Comparison of ENCODE assay signal across 22 cellular contexts in genomic region chr11:70549796-70550195, GRCh38.
A peak's percentile ranks its signal among the peaks of the same experiment; 100 is the strongest.
DNase-seq lines count a peak whose midpoint lies in the region; ATAC-seq, FAIRE-seq and TF ChIP-seq lines count a peak whose summit lies in the region.
"Had no signal": no experiment of that assay in that cellular context is flagged by ENCODE, and none has a peak within 500 bp of the region (broad histone marks: within the 10 kb centered on the region; RNA-seq: fewer than 3 reads in every experiment).

No MANE protein-coding gene starts in this region.

- no peaks in the 10 kb centered on the region for H4K20me1 ChIP-seq in osteoblast (ENCODE audit: insufficient read depth, low read length)

- intact Hi-C loops in Right ventricle myocardium superior (cut with DNase I), result no loop called here
- intact Hi-C loops in kidney (cut with DNase I), result no loop called here
- intact Hi-C loops in spleen (cut with DNase I; ENCODE audit: low total_unique reads), result no loop called here

- no peak overlapping the region for H3K4me2 ChIP-seq in osteoblast (ENCODE audit: insufficient read depth, low read length)
- H3K4me2 ChIP-seq: A549; BLaER1 treated with 17β-estradiol and CSF1 and Interleukin-3, amounts not matched to agents 10 nM and 100 nM had no signal

- no peaks in the 10 kb centered on the region for H3K9me3 ChIP-seq in right atrium auricular region
- H3K9me3 ChIP-seq in kidney (ENCODE audit: control insufficient read depth in 1 of 2, low read length in 2 of 2), result no peaks in the 10 kb centered on the region
- H3K9me3 ChIP-seq in osteoblast (ENCODE audit: low read depth, low read length), result no peaks in the 10 kb centered on the region
- no peaks in the 10 kb centered on the region for H3K9me3 ChIP-seq in spleen
- H3K9me3 ChIP-seq: A549; BLaER1 treated with 17β-estradiol and CSF1 and Interleukin-3, amounts not matched to agents 10 nM and 100 nM; Caco-2 had no signal

- H3K4me1 ChIP-seq in right atrium auricular region (peaks cover 0 to 8% of the 10 kb centered on the region in 2 donors), kidney (ENCODE audit: control insufficient read depth in 1 of 2, insufficient read depth in 1 of 2, low read depth in 1 of 2, low read length in 2 of 2) (no peaks in the 10 kb centered on the region), osteoblast (ENCODE audit: insufficient read depth, low read length) (no peaks in the 10 kb centered on the region), spleen (peaks cover 0 to 9% (median 0%) of the 10 kb centered on the region in 6 donors)
- H3K4me1 ChIP-seq: A549, Caco-2 had no signal

- no peak for TF ChIP-seq CTCF in right atrium auricular region (IDR thresholded peaks at IDR 0.05)
- TF ChIP-seq CTCF in kidney (IDR thresholded peaks at IDR 0.05; ENCODE audit: borderline replicate concordance, extremely low read depth, insufficient read depth), result no peak
- no peak for TF ChIP-seq CTCF in osteoblast (IDR thresholded peaks at IDR 0.05; ENCODE audit: extremely low read depth, low read depth, low read length)
- TF ChIP-seq CTCF in spleen (IDR thresholded peaks at IDR 0.05 in 8 of 11, conservative IDR thresholded peaks at IDR 0.05 in 3 of 11), result no peak

- no peak overlapping the region for H3K27ac ChIP-seq in right atrium auricular region
- H3K27ac ChIP-seq in kidney (ENCODE audit: low read depth in 2 of 2, low read length in 2 of 2), result no peak overlapping the region
- no peak overlapping the region for H3K27ac ChIP-seq in osteoblast (ENCODE audit: low read depth, low read length)
- no peak overlapping the region for H3K27ac ChIP-seq in spleen
- H3K27ac ChIP-seq: 22Rv1; A549; BLaER1 treated with 17β-estradiol and CSF1 and Interleukin-3, amounts not matched to agents 10 nM and 100 nM; C4-2B had no signal

- WGBS in spleen, 5 donors, result 86 to 97% (median 90%) methylated on average over 5 to 11 of the region's 11 CpGs

- no peaks in the 10 kb centered on the region for H3K27me3 ChIP-seq in right atrium auricular region
- H3K27me3 ChIP-seq in osteoblast (ENCODE audit: insufficient read depth, low read length), result no peaks in the 10 kb centered on the region
- peaks cover 0 to 27% (median 0%) of the 10 kb centered on the region in 7 donors for H3K27me3 ChIP-seq in spleen (replicated peaks in 1 of 7)
- H3K27me3 ChIP-seq: BLaER1 treated with 17β-estradiol and CSF1 and Interleukin-3, amounts not matched to agents 10 nM and 100 nM had no signal

- no peak for FAIRE-seq in kidney (lab: Jason Lieb, UNC)
- no peak for FAIRE-seq in GM19239 (lab: Jason Lieb, UNC)
- FAIRE-seq: A549, D721Med, G401.6, GM12891 had no signal

- ATAC-seq in Right ventricle myocardium superior (ENCODE audit: poor library complexity), result no peak
- no peak for ATAC-seq in HG03571 (IDR thresholded peaks at IDR 0.05; ENCODE audit: unreplicated experiment)
- ATAC-seq: A549; CD8-positive, alpha-beta T cell had no signal

- no peaks in the 10 kb centered on the region for H3K36me3 ChIP-seq in right atrium auricular region
- H3K36me3 ChIP-seq in kidney (ENCODE audit: control insufficient read depth in 1 of 2, insufficient read depth in 2 of 2, low read length in 2 of 2), result no peaks in the 10 kb centered on the region
- no peaks in the 10 kb centered on the region for H3K36me3 ChIP-seq in osteoblast (ENCODE audit: insufficient read depth, low read length)
- H3K36me3 ChIP-seq in spleen, result no peaks in the 10 kb centered on the region
- H3K36me3 ChIP-seq: BLaER1 treated with 17β-estradiol and CSF1 and Interleukin-3, amounts not matched to agents 10 nM and 100 nM had no signal

- no peak for TF ChIP-seq POLR2A in spleen (IDR thresholded peaks at IDR 0.05)

- DNase-seq in Right ventricle myocardium superior, result peak; percentile 29
- no peak for DNase-seq in right atrium auricular region (ENCODE audit: low spot score)
- DNase-seq in kidney, result peak; percentile 55
- peak; percentile 45 for DNase-seq in osteoblast (ENCODE audit: insufficient read length, low spot score, missing footprints)
- DNase-seq in spleen, result peak; percentile 61
- DNase-seq in GM19239 (ENCODE audit: insufficient read length, low spot score), result no peak
- DNase-seq in amniotic stem cell (lab: John Stamatoyannopoulos, UW), result no peak
- DNase-seq: AML-193; Caco-2; Calu3; CD4-positive, alpha-beta T cell; CD8-positive, alpha-beta T cell; DMS79 treated with DMSO at 0.1 percent for 48 hours; GF-D8 had no signal

- no peak overlapping the region for H3K9ac ChIP-seq in kidney (ENCODE audit: low read length in 2 of 2)
- H3K9ac ChIP-seq: BLaER1 treated with 17β-estradiol and CSF1 and Interleukin-3, amounts not matched to agents 10 nM and 100 nM had no signal

- H3K79me2 ChIP-seq in osteoblast (ENCODE audit: insufficient read depth, low read length), result no peaks in the 10 kb centered on the region

- H3K4me3 ChIP-seq in right atrium auricular region (no peak overlapping the region), kidney (ENCODE audit: low read length in 2 of 2) (no peak overlapping the region), osteoblast (ENCODE audit: insufficient read depth, low read length) (no peak overlapping the region), spleen (no peak overlapping the region)
- H3K4me3 ChIP-seq: A549; BLaER1 treated with 17β-estradiol and CSF1 and Interleukin-3, amounts not matched to agents 10 nM and 100 nM had no signal

- H2AFZ ChIP-seq in osteoblast (ENCODE audit: low read length), result no peak overlapping the region

Comparison
In these comparisons a context has a peak if more than half of its experiments do, and no peak if none do; other contexts are left out.
1. DNase-seq: peak in Right ventricle myocardium superior (single experiment), kidney (single experiment), osteoblast (single experiment) and spleen (single experiment); none in right atrium auricular region (single experiment), GM19239 (single experiment) and amniotic stem cell (single experiment).